In genomic region chr16:48054881-48055601, GRCh38 we compare ENCODE assay signal across 8 cellular contexts.
DNase-seq lines count a peak whose midpoint lies in the region; ATAC-seq and TF ChIP-seq lines count a peak whose summit lies in the region.

No MANE protein-coding gene starts in this region.

- H3F3A ChIP-seq in neural progenitor cell (ENCODE audit: low read depth): no peaks in the 10 kb centered on the region

- TF ChIP-seq CTCF in HCT116 (IDR thresholded peaks at IDR 0.05 in 2 of 3, conservative IDR thresholded peaks at IDR 0.05 in 1 of 3; ENCODE audit: borderline replicate concordance in 1 of 3, insufficient read depth in 1 of 3, low read depth in 2 of 3, low read length in 2 of 3) (peak; percentile 37 to 93 (median 84); a peak in 5 of 6 replicates), foreskin fibroblast (IDR thresholded peaks at IDR 0.05; ENCODE audit: low read depth, low read length) (peak; percentile 94), neural progenitor cell (IDR thresholded peaks at IDR 0.05) (peak; percentile 82)

- no peak overlapping the region for H3K4me3 ChIP-seq in HCT116 (replicated peaks in 1 of 2; ENCODE audit: low read depth in 1 of 2, low read length in 2 of 2)
- H3K4me3 ChIP-seq in foreskin fibroblast (ENCODE audit: low read depth in 1 of 2, low read length in 2 of 2): no peak overlapping the region
- H3K4me3 ChIP-seq in neural progenitor cell: peak overlapping the region; percentile 27

- H3K27ac ChIP-seq in HCT116 (ENCODE audit: low read depth, low read length) (no peak overlapping the region), neural progenitor cell (no peak overlapping the region)

- no peaks in the 10 kb centered on the region for H3K79me2 ChIP-seq in HCT116 (ENCODE audit: insufficient read depth, low read length)
- no peaks in the 10 kb centered on the region for H3K79me2 ChIP-seq in neural progenitor cell (ENCODE audit: low read depth)

- intact Hi-C loops in HCT116 (cut with micrococcal nuclease): loop anchor here (5.0 to 10.0 kb wide), 2 partner anchors 910 to 1018 kb away; partner anchors contain the start of gene NETO2

- no TSS peak for BruUV-seq in HCT116 (replicated peaks; lab: Mats Ljungman, UMichigan)

- CTCF ChIA-PET in HCT116 (lab: Charles Lee): interaction anchor here (0.7 to 2.1 kb wide), 9 partner anchors 11 to 1017 kb away, joined by 3 to 11 read pairs (median 4); no protein-coding TSS in a partner anchor
- CTCF ChIA-PET in activated CD4-positive, alpha-beta memory T cell treated with anti-CD3 and anti-CD28 coated beads, Interleukin-2, amount 10 ng/mL, durations not matched to agents 7 days and 5 days (lab: Charles Lee): interaction anchor here (0.7 to 1.8 kb wide), 13 partner anchors 9 to 1107 kb away, joined by 3 to 9 read pairs (median 3); partner anchors contain the start of gene NETO2

- H3K36me3 ChIP-seq in HCT116 (ENCODE audit: control insufficient read depth in 1 of 2, insufficient read depth in 2 of 2, low read length in 2 of 2) (no peaks in the 10 kb centered on the region), neural progenitor cell (no peaks in the 10 kb centered on the region)

- H3K27me3 Mint-ChIP-seq in activated CD4-positive, alpha-beta memory T cell treated with anti-CD3 and anti-CD28 coated beads, Interleukin-2, amount 10 ng/mL, durations not matched to agents 7 days and 5 days: peaks cover 20% of the 10 kb centered on the region
- peaks cover 5% of the 10 kb centered on the region for H3K27me3 Mint-ChIP-seq in neural progenitor cell (ENCODE audit: insufficient read depth, low read depth)

- DNase-seq in NCI-H2196 (lab: John Stamatoyannopoulos, UW; ENCODE audit: unreplicated experiment): peak; percentile 14
- DNase-seq in NCI-H2196 treated with DMSO at 0.1 percent for 48 hours (lab: John Stamatoyannopoulos, UW; ENCODE audit: unreplicated experiment): no peak
- DNase-seq in HCT116 (ENCODE audit: low read depth, low spot score): peak; percentile 35
- peak; percentile 41 for DNase-seq in NCI-H1694 treated with DMSO at 0.1 percent for 48 hours (lab: John Stamatoyannopoulos, UW)
- peak; percentile 43 for DNase-seq in activated CD4-positive, alpha-beta memory T cell treated with anti-CD3 and anti-CD28 coated beads, Interleukin-2, amount 10 ng/mL, durations not matched to agents 7 days and 5 days
- DNase-seq in foreskin fibroblast: peak; percentile 40 to 82
- DNase-seq in neural progenitor cell (ENCODE audit: low spot score): peak; percentile 75

- H3K9me2 ChIP-seq in HCT116 (ENCODE audit: insufficient read depth): no peaks in the 10 kb centered on the region

- H3K4me2 ChIP-seq in HCT116 (ENCODE audit: low read length) (peak overlapping the region; percentile 46), neural progenitor cell (peak overlapping the region; percentile 67)

- ATAC-seq in HCT116 (peak; percentile 97), HG02973 (IDR thresholded peaks at IDR 0.05; ENCODE audit: unreplicated experiment) (no peak)

- no peaks in the 10 kb centered on the region for H4K20me1 ChIP-seq in HCT116 (ENCODE audit: insufficient read depth)
- no peaks in the 10 kb centered on the region for H4K20me1 ChIP-seq in neural progenitor cell (ENCODE audit: low read depth)

- no peaks in the 10 kb centered on the region for H3K36me3 Mint-ChIP-seq in activated CD4-positive, alpha-beta memory T cell treated with anti-CD3 and anti-CD28 coated beads, Interleukin-2, amount 10 ng/mL, durations not matched to agents 7 days and 5 days (ENCODE audit: low read depth)
- no peaks in the 10 kb centered on the region for H3K36me3 Mint-ChIP-seq in neural progenitor cell

- peaks cover 2% of the 10 kb centered on the region for H3K4me1 Mint-ChIP-seq in activated CD4-positive, alpha-beta memory T cell treated with anti-CD3 and anti-CD28 coated beads, Interleukin-2, amount 10 ng/mL, durations not matched to agents 7 days and 5 days
- H3K4me1 Mint-ChIP-seq in neural progenitor cell: peaks cover 23% of the 10 kb centered on the region

- peak overlapping the region; percentile 52 for H2AFZ ChIP-seq in HCT116 (ENCODE audit: low read depth, low read length, poor library complexity, severe bottlenecking)
- H2AFZ ChIP-seq in neural progenitor cell (replicated peaks): peak overlapping the region; percentile 78

- RAD21 ChIA-PET in HCT116 (lab: Charles Lee; ENCODE audit: low non-redundant PET in 1 of 2, low total read pairs in 2 of 2, uncharacterized antibody in 2 of 2, unreplicated experiment in 2 of 2): interaction anchor here in 1 of 2 experiments (0.6 kb wide), 1 partner anchor 1011 kb away, joined by 4 read pairs; no protein-coding TSS in a partner anchor

- no peaks in the 10 kb centered on the region for H3K9me3 ChIP-seq in HCT116 (ENCODE audit: control insufficient read depth in 1 of 2, insufficient read depth in 1 of 2, low read depth in 1 of 2, low read length in 2 of 2)
- no peaks in the 10 kb centered on the region for H3K9me3 ChIP-seq in neural progenitor cell (ENCODE audit: low read depth)

- H3K9ac ChIP-seq in HCT116 (ENCODE audit: low read length): no peak overlapping the region
- no peak overlapping the region for H3K9ac ChIP-seq in neural progenitor cell

- H3K27me3 ChIP-seq in HCT116 (ENCODE audit: insufficient read depth, low read length) (peaks cover 36% of the 10 kb centered on the region), neural progenitor cell (peaks cover 6% of the 10 kb centered on the region)

- no peak for TF ChIP-seq POLR2A in HCT116 (IDR thresholded peaks at IDR 0.05; ENCODE audit: borderline replicate concordance, extremely low read depth, insufficient read depth, insufficient read length)

- peak; percentile 71 for TF ChIP-seq RAD21 in HCT116 (IDR thresholded peaks at IDR 0.05; ENCODE audit: low read depth)

- H3K9me3 Mint-ChIP-seq in activated CD4-positive, alpha-beta memory T cell treated with anti-CD3 and anti-CD28 coated beads, Interleukin-2, amount 10 ng/mL, durations not matched to agents 7 days and 5 days: no peaks in the 10 kb centered on the region
- H3K9me3 Mint-ChIP-seq in neural progenitor cell: peaks cover 3% of the 10 kb centered on the region

- H3K4me1 ChIP-seq in HCT116 (ENCODE audit: control insufficient read depth in 1 of 2, insufficient read depth in 2 of 2, low read length in 2 of 2) (peaks cover 0 to 5% of the 10 kb centered on the region in 2 experiments; a peak in 1 of 4 replicates), neural progenitor cell (peaks cover 12% of the 10 kb centered on the region)

- POLR2A ChIA-PET in HCT116 (lab: Charles Lee): no interaction called here
- POLR2A ChIA-PET in activated CD4-positive, alpha-beta memory T cell treated with anti-CD3 and anti-CD28 coated beads, Interleukin-2, amount 10 ng/mL, durations not matched to agents 7 days and 5 days (lab: Charles Lee): interaction anchor here (1.3 kb wide), 1 partner anchor 911 kb away, joined by 6 read pairs; the partner anchor contains the start of gene NETO2

- H3K4me3 Mint-ChIP-seq in activated CD4-positive, alpha-beta memory T cell treated with anti-CD3 and anti-CD28 coated beads, Interleukin-2, amount 10 ng/mL, durations not matched to agents 7 days and 5 days: no peak overlapping the region
- H3K4me3 Mint-ChIP-seq in neural progenitor cell: peak overlapping the region; percentile 75

- H3K27ac Mint-ChIP-seq in activated CD4-positive, alpha-beta memory T cell treated with anti-CD3 and anti-CD28 coated beads, Interleukin-2, amount 10 ng/mL, durations not matched to agents 7 days and 5 days: no peak overlapping the region
- no peak overlapping the region for H3K27ac Mint-ChIP-seq in neural progenitor cell

TF ChIP-seq in HCT116, 20 proteins besides CTCF, POLR2A, EP300 and RAD21:
- TF ChIP-seq CEBPB (IDR thresholded peaks at IDR 0.05; ENCODE audit: low read depth) (no peak), ZFX (IDR thresholded peaks at IDR 0.05) (no peak), ATF3 (IDR thresholded peaks at IDR 0.05) (no peak), EZH2phosphoT487 (IDR thresholded peaks at IDR 0.05; ENCODE audit: borderline replicate concordance) (no peak), SIN3A (IDR thresholded peaks at IDR 0.05; ENCODE audit: low read depth) (no peak), ZNF274 (IDR thresholded peaks at IDR 0.05; ENCODE audit: low read depth, low read length) (no peak), EGR1 (IDR thresholded peaks at IDR 0.05; ENCODE audit: low read depth) (no peak), FOSL1 (IDR thresholded peaks at IDR 0.05; ENCODE audit: low read depth) (no peak)
